In the genomic region with DNA sequence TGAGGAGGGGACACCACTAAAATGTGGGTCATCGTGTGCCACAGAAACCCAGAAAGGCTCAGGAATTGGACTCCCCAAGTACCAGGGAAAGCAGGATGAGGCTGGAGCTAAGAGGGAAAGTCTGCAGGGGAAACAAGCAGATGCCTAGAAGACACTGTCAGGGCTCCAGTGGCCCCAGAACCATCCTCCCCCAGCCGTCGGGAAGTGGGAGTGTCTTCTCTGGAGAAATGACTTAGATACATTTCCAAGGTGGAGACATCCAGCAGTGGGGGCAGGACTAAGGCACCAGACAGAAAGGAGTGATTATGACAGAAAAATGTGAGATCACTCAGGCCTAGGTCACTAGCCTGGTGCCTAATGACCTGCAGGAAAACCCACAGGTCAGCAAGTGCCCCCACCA, we compare ENCODE assay signal across 2 cellular contexts.
TF ChIP-seq lines count a peak whose summit lies in the region.

No MANE protein-coding gene starts in this region.

TF ChIP-seq in GM23338, 12 proteins besides CTCF, POLR2A, EP300 and RAD21:
- TF ChIP-seq EZH2 (IDR thresholded peaks at IDR 0.05; ENCODE audit: low read depth, unreplicated experiment) (no peak), CREB1 (CRISPR knock-in tag; IDR thresholded peaks at IDR 0.05; ENCODE audit: low read depth) (no peak), POLR2AphosphoS5 (IDR thresholded peaks at IDR 0.05; ENCODE audit: low read depth) (no peak), STAT1 (IDR thresholded peaks at IDR 0.05; ENCODE audit: unreplicated experiment) (no peak), ZNF331 (CRISPR knock-in tag; IDR thresholded peaks at IDR 0.05; ENCODE audit: low read depth) (no peak), NANOG (IDR thresholded peaks at IDR 0.05; ENCODE audit: borderline replicate concordance) (no peak), EZH2phosphoT487 (IDR thresholded peaks at IDR 0.05; ENCODE audit: unreplicated experiment) (no peak), JUNB (IDR thresholded peaks at IDR 0.05; ENCODE audit: unreplicated experiment) (no peak)
- TF ChIP-seq, protein P1, sequence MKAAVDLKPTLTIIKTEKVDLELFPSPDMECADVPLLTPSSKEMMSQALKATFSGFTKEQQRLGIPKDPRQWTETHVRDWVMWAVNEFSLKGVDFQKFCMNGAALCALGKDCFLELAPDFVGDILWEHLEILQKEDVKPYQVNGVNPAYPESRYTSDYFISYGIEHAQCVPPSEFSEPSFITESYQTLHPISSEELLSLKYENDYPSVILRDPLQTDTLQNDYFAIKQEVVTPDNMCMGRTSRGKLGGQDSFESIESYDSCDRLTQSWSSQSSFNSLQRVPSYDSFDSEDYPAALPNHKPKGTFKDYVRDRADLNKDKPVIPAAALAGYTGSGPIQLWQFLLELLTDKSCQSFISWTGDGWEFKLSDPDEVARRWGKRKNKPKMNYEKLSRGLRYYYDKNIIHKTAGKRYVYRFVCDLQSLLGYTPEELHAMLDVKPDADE (IDR thresholded peaks at IDR 0.05), result no peak
- TF ChIP-seq, protein P2, sequence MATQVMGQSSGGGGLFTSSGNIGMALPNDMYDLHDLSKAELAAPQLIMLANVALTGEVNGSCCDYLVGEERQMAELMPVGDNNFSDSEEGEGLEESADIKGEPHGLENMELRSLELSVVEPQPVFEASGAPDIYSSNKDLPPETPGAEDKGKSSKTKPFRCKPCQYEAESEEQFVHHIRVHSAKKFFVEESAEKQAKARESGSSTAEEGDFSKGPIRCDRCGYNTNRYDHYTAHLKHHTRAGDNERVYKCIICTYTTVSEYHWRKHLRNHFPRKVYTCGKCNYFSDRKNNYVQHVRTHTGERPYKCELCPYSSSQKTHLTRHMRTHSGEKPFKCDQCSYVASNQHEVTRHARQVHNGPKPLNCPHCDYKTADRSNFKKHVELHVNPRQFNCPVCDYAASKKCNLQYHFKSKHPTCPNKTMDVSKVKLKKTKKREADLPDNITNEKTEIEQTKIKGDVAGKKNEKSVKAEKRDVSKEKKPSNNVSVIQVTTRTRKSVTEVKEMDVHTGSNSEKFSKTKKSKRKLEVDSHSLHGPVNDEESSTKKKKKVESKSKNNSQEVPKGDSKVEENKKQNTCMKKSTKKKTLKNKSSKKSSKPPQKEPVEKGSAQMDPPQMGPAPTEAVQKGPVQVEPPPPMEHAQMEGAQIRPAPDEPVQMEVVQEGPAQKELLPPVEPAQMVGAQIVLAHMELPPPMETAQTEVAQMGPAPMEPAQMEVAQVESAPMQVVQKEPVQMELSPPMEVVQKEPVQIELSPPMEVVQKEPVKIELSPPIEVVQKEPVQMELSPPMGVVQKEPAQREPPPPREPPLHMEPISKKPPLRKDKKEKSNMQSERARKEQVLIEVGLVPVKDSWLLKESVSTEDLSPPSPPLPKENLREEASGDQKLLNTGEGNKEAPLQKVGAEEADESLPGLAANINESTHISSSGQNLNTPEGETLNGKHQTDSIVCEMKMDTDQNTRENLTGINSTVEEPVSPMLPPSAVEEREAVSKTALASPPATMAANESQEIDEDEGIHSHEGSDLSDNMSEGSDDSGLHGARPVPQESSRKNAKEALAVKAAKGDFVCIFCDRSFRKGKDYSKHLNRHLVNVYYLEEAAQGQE (IDR thresholded peaks at IDR 0.05; ENCODE audit: unreplicated experiment), result no peak

TF ChIP-seq in H1, 55 proteins besides CTCF, POLR2A, EP300 and RAD21:
- no peak for TF ChIP-seq SIN3A (conservative IDR thresholded peaks at IDR 0.05 in 1 of 2, IDR thresholded peaks at IDR 0.05 in 1 of 2; ENCODE audit: low read depth in 1 of 2, low read length in 2 of 2)
- no peak for TF ChIP-seq PHF8 (conservative IDR thresholded peaks at IDR 0.05; ENCODE audit: low read depth, low read length)
